2 cellular contexts compared by ENCODE assay signal in the genomic region with DNA sequence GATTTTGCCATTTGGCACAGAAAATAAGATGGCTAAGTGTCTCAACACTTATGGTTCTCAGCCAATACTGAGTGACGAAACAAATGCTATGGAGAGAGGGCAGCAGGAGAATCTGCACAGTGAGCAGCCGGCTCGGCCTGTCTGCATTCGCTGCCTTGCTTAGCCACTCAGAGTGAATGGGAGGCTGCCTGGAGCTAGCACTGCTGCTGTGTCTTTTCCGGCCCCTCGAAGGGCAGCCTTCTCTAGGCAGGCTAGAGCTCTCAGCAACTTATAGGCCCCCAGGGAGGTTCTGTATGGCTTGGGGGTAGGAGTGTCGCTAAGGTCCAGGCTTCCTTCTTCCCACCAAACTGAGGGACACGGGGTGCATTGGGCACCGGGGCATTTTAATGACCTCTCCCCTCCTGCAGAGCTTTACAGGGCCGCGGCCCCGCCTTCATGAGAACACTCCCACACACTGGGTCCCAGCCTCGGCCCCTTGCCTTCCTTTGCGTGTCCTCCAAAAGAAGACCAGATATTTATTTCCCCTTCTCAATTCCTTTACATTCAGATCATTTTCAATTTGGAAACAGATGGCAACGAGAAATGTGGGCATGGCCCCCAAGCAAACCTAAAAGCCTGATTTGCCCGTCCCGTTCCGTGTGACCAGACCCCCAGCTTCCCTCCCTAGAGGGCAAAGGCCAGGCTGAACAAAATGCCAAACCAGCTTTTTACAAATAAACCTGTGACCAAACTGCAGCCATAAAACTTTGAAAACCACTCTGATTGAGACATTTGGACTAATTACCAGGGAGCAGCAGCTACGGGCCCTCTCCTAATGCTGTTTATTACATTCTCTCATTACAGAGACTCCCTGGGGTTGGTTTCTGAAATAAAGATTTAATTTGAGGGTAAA.
TF ChIP-seq lines count a peak whose summit lies in the region.

No MANE protein-coding gene starts in this region.

TF ChIP-seq in IMR-90, 13 proteins besides CTCF, POLR2A, EP300 and RAD21:
- TF ChIP-seq SMC3 (IDR thresholded peaks at IDR 0.05; ENCODE audit: low read depth, low read length) (no peak), MAFK (IDR thresholded peaks at IDR 0.05; ENCODE audit: low read depth, low read length) (no peak), CEBPB (IDR thresholded peaks at IDR 0.05; ENCODE audit: low read depth, low read length) (no peak), RFX5 (IDR thresholded peaks at IDR 0.05; ENCODE audit: low read depth, low read length) (no peak), NFE2L2 (IDR thresholded peaks at IDR 0.05; ENCODE audit: low read depth, low read length) (no peak), CHD1 (IDR thresholded peaks at IDR 0.05; ENCODE audit: low read depth, low read length) (no peak), BHLHE40 (IDR thresholded peaks at IDR 0.05; ENCODE audit: low read depth, low read length) (no peak), MXI1 (IDR thresholded peaks at IDR 0.05; ENCODE audit: borderline replicate concordance, low read depth, low read length) (no peak), RCOR1 (IDR thresholded peaks at IDR 0.05; ENCODE audit: insufficient replicate concordance, low read length) (no peak), FOS (IDR thresholded peaks at IDR 0.05; ENCODE audit: low read depth, low read length) (no peak), MAZ (IDR thresholded peaks at IDR 0.05; ENCODE audit: borderline replicate concordance, low read depth, low read length) (no peak)
- TF ChIP-seq, protein P1, sequence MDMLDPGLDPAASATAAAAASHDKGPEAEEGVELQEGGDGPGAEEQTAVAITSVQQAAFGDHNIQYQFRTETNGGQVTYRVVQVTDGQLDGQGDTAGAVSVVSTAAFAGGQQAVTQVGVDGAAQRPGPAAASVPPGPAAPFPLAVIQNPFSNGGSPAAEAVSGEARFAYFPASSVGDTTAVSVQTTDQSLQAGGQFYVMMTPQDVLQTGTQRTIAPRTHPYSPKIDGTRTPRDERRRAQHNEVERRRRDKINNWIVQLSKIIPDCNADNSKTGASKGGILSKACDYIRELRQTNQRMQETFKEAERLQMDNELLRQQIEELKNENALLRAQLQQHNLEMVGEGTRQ (IDR thresholded peaks at IDR 0.05; ENCODE audit: low read depth, low read length) = no peak
- TF ChIP-seq, protein P2, sequence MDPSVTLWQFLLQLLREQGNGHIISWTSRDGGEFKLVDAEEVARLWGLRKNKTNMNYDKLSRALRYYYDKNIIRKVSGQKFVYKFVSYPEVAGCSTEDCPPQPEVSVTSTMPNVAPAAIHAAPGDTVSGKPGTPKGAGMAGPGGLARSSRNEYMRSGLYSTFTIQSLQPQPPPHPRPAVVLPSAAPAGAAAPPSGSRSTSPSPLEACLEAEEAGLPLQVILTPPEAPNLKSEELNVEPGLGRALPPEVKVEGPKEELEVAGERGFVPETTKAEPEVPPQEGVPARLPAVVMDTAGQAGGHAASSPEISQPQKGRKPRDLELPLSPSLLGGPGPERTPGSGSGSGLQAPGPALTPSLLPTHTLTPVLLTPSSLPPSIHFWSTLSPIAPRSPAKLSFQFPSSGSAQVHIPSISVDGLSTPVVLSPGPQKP (IDR thresholded peaks at IDR 0.05; ENCODE audit: borderline replicate concordance, low read depth, low read length) = no peak

TF ChIP-seq in H1, 55 proteins besides CTCF, POLR2A, EP300 and RAD21:
- TF ChIP-seq CBX5 (IDR thresholded peaks at IDR 0.05; ENCODE audit: low read depth, low read length) = no peak
- no peak for TF ChIP-seq RFX5 (IDR thresholded peaks at IDR 0.05; ENCODE audit: borderline replicate concordance, low read depth, low read length)
- TF ChIP-seq RNF2 (IDR thresholded peaks at IDR 0.05; ENCODE audit: borderline replicate concordance, low read depth, low read length, missing control alignments, poor library complexity, severe bottlenecking) = no peak
- no peak for TF ChIP-seq JUN (IDR thresholded peaks at IDR 0.05; ENCODE audit: low read depth, low read length)
- TF ChIP-seq CEBPB (IDR thresholded peaks at IDR 0.05; ENCODE audit: low read depth, low read length) = no peak
- TF ChIP-seq NRF1 (IDR thresholded peaks at IDR 0.05; ENCODE audit: low read depth, low read length) = no peak
- no peak for TF ChIP-seq CHD1 (IDR thresholded peaks at IDR 0.05; ENCODE audit: low read depth, low read length)
- no peak for TF ChIP-seq JUND (IDR thresholded peaks at IDR 0.05; ENCODE audit: low read length)
- no peak for TF ChIP-seq RBBP5 (IDR thresholded peaks at IDR 0.05; ENCODE audit: borderline replicate concordance, low read depth, low read length)
- no peak for TF ChIP-seq RXRA (IDR thresholded peaks at IDR 0.05; ENCODE audit: insufficient read depth, low read depth, low read length)
- no peak for TF ChIP-seq MAFK (IDR thresholded peaks at IDR 0.05; ENCODE audit: low read depth, low read length)
- TF ChIP-seq EGR1 (IDR thresholded peaks at IDR 0.05; ENCODE audit: borderline replicate concordance, low read depth, low read length) = no peak
- TF ChIP-seq KDM4A (IDR thresholded peaks at IDR 0.05; ENCODE audit: low read depth, low read length, severe bottlenecking) = no peak
- no peak for TF ChIP-seq TBP (IDR thresholded peaks at IDR 0.05; ENCODE audit: low read depth, low read length)
- TF ChIP-seq BACH1 (IDR thresholded peaks at IDR 0.05; ENCODE audit: low read length) = no peak
- TF ChIP-seq TAF1 (IDR thresholded peaks at IDR 0.05; ENCODE audit: low read depth, low read length) = no peak
- no peak for TF ChIP-seq KDM5A (IDR thresholded peaks at IDR 0.05; ENCODE audit: low read length)
- TF ChIP-seq ASH2L (IDR thresholded peaks at IDR 0.05; ENCODE audit: low read length) = no peak
